9 cellular contexts compared by ENCODE assay signal in the genomic region with DNA sequence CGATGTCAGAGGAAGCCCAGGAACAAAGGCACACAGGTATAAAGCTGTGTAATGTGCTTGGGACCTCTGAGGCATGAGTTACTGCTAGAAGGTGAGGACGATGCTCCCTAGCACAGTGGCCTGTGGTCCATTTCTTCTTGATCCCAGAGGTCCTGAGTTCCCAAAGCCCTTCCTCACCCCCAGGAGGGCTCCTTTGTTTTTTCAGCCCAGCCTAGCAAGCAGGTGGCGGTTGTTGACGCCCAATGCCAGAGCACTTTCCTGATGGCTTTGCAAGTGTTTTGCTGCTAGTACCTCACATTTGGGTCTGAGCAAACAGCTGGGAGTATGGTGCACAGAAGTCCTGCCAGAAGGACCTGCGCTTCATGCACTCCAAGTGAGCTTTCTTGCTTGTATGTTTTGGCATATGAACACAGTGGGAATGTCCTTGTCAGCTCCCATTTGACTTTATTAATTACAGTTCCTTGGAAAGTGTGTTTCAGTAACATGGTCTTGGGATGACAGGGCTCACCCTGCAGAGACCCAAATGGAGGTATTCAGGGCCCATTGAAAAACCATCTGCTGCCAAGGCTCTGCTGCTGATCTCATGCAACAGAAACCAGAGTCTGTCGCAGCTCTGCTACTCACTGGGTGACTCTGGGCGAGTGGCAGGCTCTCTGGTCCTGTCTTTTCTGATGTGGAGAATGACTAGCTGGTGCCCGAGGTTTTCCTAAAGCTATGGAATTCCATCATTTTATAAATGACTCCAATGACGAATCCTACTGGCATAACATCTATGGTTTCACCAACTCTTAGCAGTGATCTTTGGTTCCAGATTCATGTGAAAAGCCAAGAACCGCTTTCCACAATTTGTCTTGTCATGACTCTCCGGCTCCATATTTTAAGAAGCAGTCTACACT.
DNase-seq lines count a peak whose midpoint lies in the region; ATAC-seq and TF ChIP-seq lines count a peak whose summit lies in the region.
"Had no signal": no experiment of that assay in that cellular context is flagged by ENCODE, and none has a peak within 500 bp of the region (broad histone marks: within the 10 kb centered on the region; RNA-seq: fewer than 3 reads in every experiment).

No MANE protein-coding gene starts in this region.

- no peak overlapping the region for H3K4me3 ChIP-seq in ACC112 (ENCODE audit: low read depth, low read length)
- no peak overlapping the region for H3K4me3 ChIP-seq in H7 (ENCODE audit: insufficient read depth, low read depth, low read length)
- no peak overlapping the region for H3K4me3 ChIP-seq in mucosa of rectum (ENCODE audit: low read length in 2 of 2)

- TF ChIP-seq CTCF in GM13977 (IDR thresholded peaks at IDR 0.05; ENCODE audit: extremely low read depth, insufficient read depth, missing control alignments), result no peak

- POLR2A ChIA-PET in activated CD4-positive, alpha-beta memory T cell treated with anti-CD3 and anti-CD28 coated beads, Interleukin-2, amount 10 ng/mL, durations not matched to agents 7 days and 5 days (lab: Charles Lee), result interaction anchor here (0.6 to 13.9 kb wide), 12 partner anchors 11 to 208 kb away, joined by 3 to 440 read pairs (median 10); a partner anchor contains a TSS

- H3K27me3 ChIP-seq in ACC112 (ENCODE audit: insufficient read depth, low read length) (no peaks in the 10 kb centered on the region), H7 (ENCODE audit: control insufficient read depth, insufficient read depth, low read length) (peaks cover 4% of the 10 kb centered on the region), mucosa of rectum (ENCODE audit: control insufficient read depth in 2 of 2, insufficient read depth in 2 of 2, low read length in 2 of 2) (no peaks in the 10 kb centered on the region)

- no peaks in the 10 kb centered on the region for H3K27me3 Mint-ChIP-seq in activated CD4-positive, alpha-beta memory T cell treated with anti-CD3 and anti-CD28 coated beads, Interleukin-2, amount 10 ng/mL, durations not matched to agents 7 days and 5 days

- CTCF ChIA-PET in activated CD4-positive, alpha-beta memory T cell treated with anti-CD3 and anti-CD28 coated beads, Interleukin-2, amount 10 ng/mL, durations not matched to agents 7 days and 5 days (lab: Charles Lee), result interaction anchor here (1.9 to 10.2 kb wide), 6 partner anchors 14 to 210 kb away, joined by 9 to 204 read pairs (median 18); no protein-coding TSS in a partner anchor

- no peak for ATAC-seq in HG02938 (IDR thresholded peaks at IDR 0.05; ENCODE audit: unreplicated experiment)

- no peak overlapping the region for H3K9ac ChIP-seq in mucosa of rectum (ENCODE audit: low read depth in 1 of 2, low read length in 2 of 2)

- DNase-seq in H7 (peak; percentile 5), putamen (ENCODE audit: low spot score) (no peak), GM13977 (ENCODE audit: low spot score) (no peak)
- DNase-seq in activated CD4-positive, alpha-beta memory T cell treated with anti-CD3 and anti-CD28 coated beads, Interleukin-2, amount 10 ng/mL, durations not matched to agents 7 days and 5 days, result no peak
- no peak for DNase-seq in effector CD4-positive, alpha-beta T cell
- DNase-seq: activated CD8-positive, alpha-beta memory T cell treated with anti-CD3 and anti-CD28 coated beads, Interleukin-2, amount 50 U/mL, for 4 hours had no signal

- no peak overlapping the region for H3K4me3 Mint-ChIP-seq in activated CD4-positive, alpha-beta memory T cell treated with anti-CD3 and anti-CD28 coated beads, Interleukin-2, amount 10 ng/mL, durations not matched to agents 7 days and 5 days

- in situ Hi-C loops in GM13977 (cut with MboI; ENCODE audit: low pct_unique_long_range_greater_than_20kb, low sequenced_read_pairs, unreplicated experiment), result no loop called here

- H2AFZ ChIP-seq in ACC112 (ENCODE audit: low read length, unreplicated experiment), result no peak overlapping the region

- no peaks in the 10 kb centered on the region for H3K79me2 ChIP-seq in ACC112 (ENCODE audit: control insufficient read depth, insufficient read depth, low read length, unreplicated experiment)

- peaks cover 36% of the 10 kb centered on the region for H3K36me3 Mint-ChIP-seq in activated CD4-positive, alpha-beta memory T cell treated with anti-CD3 and anti-CD28 coated beads, Interleukin-2, amount 10 ng/mL, durations not matched to agents 7 days and 5 days (ENCODE audit: low read depth)

- peaks cover 43% of the 10 kb centered on the region for H3K4me1 ChIP-seq in ACC112 (ENCODE audit: control insufficient read depth, insufficient read depth, low read length, unreplicated experiment)
- peaks cover 14 to 35% of the 10 kb centered on the region in 2 donors for H3K4me1 ChIP-seq in mucosa of rectum (ENCODE audit: control insufficient read depth in 2 of 2, insufficient read depth in 2 of 2, low read length in 2 of 2)

- H3K27ac Mint-ChIP-seq in activated CD4-positive, alpha-beta memory T cell treated with anti-CD3 and anti-CD28 coated beads, Interleukin-2, amount 10 ng/mL, durations not matched to agents 7 days and 5 days, result peak overlapping the region; percentile 27

- peak overlapping the region; percentile 59; the same call in 1 of the 2 replicates for H3K27ac ChIP-seq in ACC112 (ENCODE audit: low read depth, low read length)
- peak overlapping the region; percentile 39 to 54 for H3K27ac ChIP-seq in mucosa of rectum (ENCODE audit: low read depth in 2 of 2, low read length in 2 of 2)

- H3K36me3 ChIP-seq in ACC112 (ENCODE audit: insufficient read depth, low read length) (no peaks in the 10 kb centered on the region), H7 (replicated peaks; ENCODE audit: control insufficient read depth, insufficient read depth, low read length) (no peaks in the 10 kb centered on the region), mucosa of rectum (ENCODE audit: control insufficient read depth in 2 of 2, insufficient read depth in 2 of 2, low read length in 2 of 2) (no peaks in the 10 kb centered on the region)

- peaks cover 71% of the 10 kb centered on the region for H3K4me1 Mint-ChIP-seq in activated CD4-positive, alpha-beta memory T cell treated with anti-CD3 and anti-CD28 coated beads, Interleukin-2, amount 10 ng/mL, durations not matched to agents 7 days and 5 days

- H3K9me3 ChIP-seq in mucosa of rectum (ENCODE audit: control insufficient read depth in 2 of 2, low read length in 2 of 2), result no peaks in the 10 kb centered on the region

- no peaks in the 10 kb centered on the region for H3K9me3 Mint-ChIP-seq in activated CD4-positive, alpha-beta memory T cell treated with anti-CD3 and anti-CD28 coated beads, Interleukin-2, amount 10 ng/mL, durations not matched to agents 7 days and 5 days
